Comparison of ENCODE assay signal across 10 cellular contexts in genomic region chr10:81862596-81862995, GRCh38. TPM values are rescaled to one million over a fixed set of nuclear protein-coding genes. Genes with fewer than 3 reads are reported as not detected.
"Had no signal": no experiment of that assay in that cellular context is flagged by ENCODE, and none has a peak within 500 bp of the region (broad histone marks: within the 10 kb centered on the region; RNA-seq: fewer than 3 reads in every experiment).

No MANE protein-coding gene starts in this region.

- DNase-seq: H7, HFFc6, KBM-7 had no signal

- H3K27me3 Mint-ChIP-seq: IgD-negative memory B cell had no signal

- H3K4me2 ChIP-seq: GM23338 had no signal

- H3K4me1 ChIP-seq: HAP-1 had no signal

- H3K4me1 Mint-ChIP-seq: IgD-negative memory B cell had no signal

- FAIRE-seq: H1, HepG2 had no signal

- H3K9me3 ChIP-seq: HAP-1 had no signal

- H3K4me3 ChIP-seq: GM23338, HAP-1 had no signal

- H3K4me3 Mint-ChIP-seq: GM23338, HFFc6, IgD-negative memory B cell had no signal

- H3K27ac ChIP-seq: HL-60 had no signal

- H3K36me3 ChIP-seq: HAP-1 had no signal

- H3K27ac Mint-ChIP-seq: GM23338, HFFc6 had no signal

- H2AFZ ChIP-seq: GM23338 had no signal

RNA-seq across cellular contexts. Expression of gene NRG3, which starts 12.4 kb away (rescaled TPM):
- total RNA-seq: HepG2, HFFc6, HT1080 had no signal
- polyA plus RNA-seq: HepG2, IgD-negative memory B cell had no signal
